Comparison of ENCODE assay signal across 15 cellular contexts in the genomic region with DNA sequence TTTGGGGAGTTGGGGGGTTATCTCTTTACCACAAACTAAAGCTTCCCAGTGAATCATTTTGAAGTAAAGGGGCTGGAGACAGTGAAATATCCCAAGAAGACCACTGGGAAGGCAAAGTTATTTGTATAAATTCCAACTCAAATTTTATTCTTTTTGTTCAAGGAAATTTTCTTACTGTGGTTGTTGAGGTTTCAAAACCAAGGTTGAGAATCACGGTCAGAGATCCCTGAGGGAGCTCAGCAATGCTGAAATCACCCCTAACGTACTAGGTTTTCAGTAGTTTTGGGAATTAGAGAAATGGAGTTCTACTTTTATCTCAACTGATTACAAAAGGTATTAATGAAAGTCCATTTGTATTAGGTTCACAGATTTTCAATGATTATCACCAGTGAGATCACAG.
DNase-seq lines count a peak whose midpoint lies in the region; ATAC-seq lines count a peak whose summit lies in the region.
"Had no signal": no experiment of that assay in that cellular context is flagged by ENCODE, and none has a peak within 500 bp of the region (broad histone marks: within the 10 kb centered on the region; RNA-seq: fewer than 3 reads in every experiment).

No MANE protein-coding gene starts in this region.

- no peak overlapping the region for H3K9ac ChIP-seq in subcutaneous abdominal adipose tissue (ENCODE audit: low read length in 5 of 5)

- DNase-seq in LHCN-M2 (ENCODE audit: low read depth) (peak; percentile 36), astrocyte of the hippocampus (ENCODE audit: low read depth, low spot score) (peak; percentile 32), myocyte (ENCODE audit: low read depth) (peak; percentile 31), GF-D8 (lab: John Stamatoyannopoulos, UW) (no peak)
- DNase-seq in activated T-cell treated with anti-CD3 and anti-CD28 coated beads, Interleukin-2, amount 50 U/mL, for 48 hours: no peak
- DNase-seq: ACHN; BE2C; C1 segment of cervical spinal cord; CD4-positive, CD25-positive, alpha-beta regulatory T cell; CD8-positive, alpha-beta memory T cell; COR-L47; HCEC 1CT had no signal

- H3K27ac ChIP-seq in subcutaneous abdominal adipose tissue (ENCODE audit: low read depth, low read length): peak overlapping the region; percentile 61

- no peak overlapping the region for H3K4me3 ChIP-seq in subcutaneous abdominal adipose tissue (ENCODE audit: low read depth in 1 of 5, low read length in 5 of 5)
- H3K4me3 ChIP-seq: GM23338 had no signal

- H3K4me1 ChIP-seq in subcutaneous abdominal adipose tissue (ENCODE audit: control insufficient read depth in 5 of 5, insufficient read depth in 5 of 5, low read length in 5 of 5): peaks cover 0 to 12% (median 5%) of the 10 kb centered on the region in 5 donors
- H3K4me1 ChIP-seq: BE2C had no signal

- no peaks in the 10 kb centered on the region for H3K9me3 ChIP-seq in subcutaneous abdominal adipose tissue (ENCODE audit: control insufficient read depth in 5 of 5, low read length in 5 of 5)
- H3K9me3 ChIP-seq: BE2C had no signal

- H3K36me3 ChIP-seq in subcutaneous abdominal adipose tissue (ENCODE audit: control insufficient read depth in 5 of 5, insufficient read depth in 5 of 5, low read length in 5 of 5): no peaks in the 10 kb centered on the region

- no peaks in the 10 kb centered on the region for H3K27me3 ChIP-seq in subcutaneous abdominal adipose tissue (ENCODE audit: control insufficient read depth in 5 of 5, insufficient read depth in 4 of 5, low read length in 5 of 5)
- H3K27me3 ChIP-seq: BE2C had no signal

- no peak for ATAC-seq in HG03108 (IDR thresholded peaks at IDR 0.05; ENCODE audit: unreplicated experiment)
- ATAC-seq: GM23338 had no signal

Comparison
In these comparisons a context has a peak if more than half of its experiments do, and no peak if none do; other contexts are left out.
1. DNase-seq: peak in LHCN-M2 (single experiment), astrocyte of the hippocampus (single experiment) and myocyte (single experiment); none in GF-D8 (single experiment) and activated T-cell treated with anti-CD3 and anti-CD28 coated beads, Interleukin-2, amount 50 U/mL, for 48 hours (0 of 2).